Comparison of ENCODE assay signal across 8 cellular contexts in genomic region chr1:25247829-25248754, GRCh38. TPM values are rescaled to one million over a fixed set of nuclear protein-coding genes. Genes with fewer than 3 reads are reported as not detected.
DNase-seq lines count a peak whose midpoint lies in the region; ATAC-seq, FAIRE-seq and TF ChIP-seq lines count a peak whose summit lies in the region.

No MANE protein-coding gene starts in this region.

- intact Hi-C loops in activated T-helper 1 cell treated with anti-CD3 and anti-CD28 coated beads, Interleukin-12 subunit alpha, Interleukin-12 subunit beta, Interleukin-2, Interleukin-4 antibody, amounts not matched to agents 30 ng/mL and 10 ng/mL and 1 ng/mL, durations not matched to agents 14 hours and 24 hours and 36 hours (cut with micrococcal nuclease): loop anchor here (1.0 to 10.0 kb wide), 12 partner anchors 9 to 1987 kb away; partner anchors contain the start of genes MACO1, PAFAH2, RCAN3 and SRRM1

- FAIRE-seq in keratinocyte (lab: Jason Lieb, UNC): no peak

- peak overlapping the region; percentile 95 for H3K4me2 ChIP-seq in keratinocyte (ENCODE audit: control insufficient read depth, extremely low read depth, insufficient read depth, low read depth, low read length)

- no peak for TF ChIP-seq EP300 in tibial nerve (IDR thresholded peaks at IDR 0.05)

- peaks cover 9 to 19% of the 10 kb centered on the region in 2 experiments for H3K36me3 ChIP-seq in keratinocyte (ENCODE audit: control insufficient read depth in 2 of 2, extremely low read depth in 1 of 2, insufficient read depth in 2 of 2, low read length in 2 of 2)
- peaks cover 2 to 26% (median 9%) of the 10 kb centered on the region in 3 donors for H3K36me3 ChIP-seq in tibial nerve

- WGBS in tibial nerve, 2 donors: 26 to 27% methylated on average over 26 to 29 of the region's 30 CpGs

- peak overlapping the region; percentile 92 for H3K4me3 Mint-ChIP-seq in activated T-helper 1 cell treated with anti-CD3 and anti-CD28 coated beads, Interleukin-12 subunit alpha, Interleukin-12 subunit beta, Interleukin-2, Interleukin-4 antibody, amounts not matched to agents 30 ng/mL and 10 ng/mL and 1 ng/mL, durations not matched to agents 14 hours and 24 hours and 36 hours

- peaks cover 32% of the 10 kb centered on the region for H3K79me2 ChIP-seq in keratinocyte (ENCODE audit: control insufficient read depth, insufficient read depth, low read length)

- peaks cover 14% of the 10 kb centered on the region for H3K4me1 ChIP-seq in keratinocyte (ENCODE audit: control insufficient read depth, extremely low read depth, insufficient read depth, low read length)
- peaks cover 0 to 33% (median 15%) of the 10 kb centered on the region in 4 donors for H3K4me1 ChIP-seq in tibial nerve

- H3K27ac ChIP-seq in keratinocyte (ENCODE audit: control insufficient read depth, insufficient read depth, low read length) (peak overlapping the region; percentile 93), tibial nerve (peak overlapping the region; percentile 93 to 100 (median 98))

- dilution Hi-C loops in keratinocyte (cut with MboI; ENCODE audit: extremely low pct_ligation_motif_present, low sequenced_read_pairs): no loop called here

- no peaks in the 10 kb centered on the region for H3K9me3 ChIP-seq in keratinocyte (ENCODE audit: control insufficient read depth, low read depth, low read length)
- no peaks in the 10 kb centered on the region for H3K9me3 ChIP-seq in tibial nerve

- no peaks in the 10 kb centered on the region for H3K27me3 ChIP-seq in keratinocyte (ENCODE audit: control insufficient read depth, extremely low read depth, insufficient read depth, low read length)
- H3K27me3 ChIP-seq in tibial nerve: no peaks in the 10 kb centered on the region

- peaks cover 38% of the 10 kb centered on the region for H3K36me3 Mint-ChIP-seq in activated T-helper 1 cell treated with anti-CD3 and anti-CD28 coated beads, Interleukin-12 subunit alpha, Interleukin-12 subunit beta, Interleukin-2, Interleukin-4 antibody, amounts not matched to agents 30 ng/mL and 10 ng/mL and 1 ng/mL, durations not matched to agents 14 hours and 24 hours and 36 hours (ENCODE audit: low read depth)

- no peaks in the 10 kb centered on the region for H3K9me3 Mint-ChIP-seq in activated T-helper 1 cell treated with anti-CD3 and anti-CD28 coated beads, Interleukin-12 subunit alpha, Interleukin-12 subunit beta, Interleukin-2, Interleukin-4 antibody, amounts not matched to agents 30 ng/mL and 10 ng/mL and 1 ng/mL, durations not matched to agents 14 hours and 24 hours and 36 hours

- H3K27ac Mint-ChIP-seq in activated T-helper 1 cell treated with anti-CD3 and anti-CD28 coated beads, Interleukin-12 subunit alpha, Interleukin-12 subunit beta, Interleukin-2, Interleukin-4 antibody, amounts not matched to agents 30 ng/mL and 10 ng/mL and 1 ng/mL, durations not matched to agents 14 hours and 24 hours and 36 hours: peak overlapping the region; percentile 77

- H3K9ac ChIP-seq in keratinocyte (ENCODE audit: control insufficient read depth, extremely low read depth, insufficient read depth, low read length): peak overlapping the region; percentile 97

- H3K27me3 Mint-ChIP-seq in activated T-helper 1 cell treated with anti-CD3 and anti-CD28 coated beads, Interleukin-12 subunit alpha, Interleukin-12 subunit beta, Interleukin-2, Interleukin-4 antibody, amounts not matched to agents 30 ng/mL and 10 ng/mL and 1 ng/mL, durations not matched to agents 14 hours and 24 hours and 36 hours (ENCODE audit: insufficient read depth): peaks cover 2% of the 10 kb centered on the region

- H2AFZ ChIP-seq in keratinocyte (ENCODE audit: control insufficient read depth, low read length): peak overlapping the region; percentile 91

- DNase-seq in GM12865 (ENCODE audit: low read depth): no peak
- no peak for DNase-seq in activated T-helper 1 cell treated with anti-CD3 and anti-CD28 coated beads, Interleukin-12 subunit alpha, Interleukin-12 subunit beta, Interleukin-2, Interleukin-4 antibody, amounts not matched to agents 30 ng/mL and 10 ng/mL and 1 ng/mL, durations not matched to agents 14 hours and 24 hours and 36 hours (ENCODE audit: low spot score)
- DNase-seq in keratinocyte (ENCODE audit: low read depth, low spot score): no peak
- DNase-seq in tibial nerve (ENCODE audit: low spot score in 2 of 2): no peak
- no peak for DNase-seq in DMS 273 treated with DMSO at 0.1 percent for 48 hours (lab: John Stamatoyannopoulos, UW)
- no peak for DNase-seq in NCI-H146 treated with DMSO at 0.1 percent for 48 hours (lab: John Stamatoyannopoulos, UW; ENCODE audit: unreplicated experiment)

- peaks cover 12% of the 10 kb centered on the region for H4K20me1 ChIP-seq in keratinocyte (ENCODE audit: control insufficient read depth, extremely low read depth, insufficient read depth, low read length)

- H3K4me3 ChIP-seq in GM12865 (ENCODE audit: low read depth, low read length) (peak overlapping the region; percentile 71), keratinocyte (ENCODE audit: control insufficient read depth in 2 of 3, extremely low read depth in 1 of 3, insufficient read depth in 2 of 3, low read depth in 1 of 3, low read length in 3 of 3) (peak overlapping the region; percentile 77 to 100 (median 97)), tibial nerve (peak overlapping the region; percentile 65 to 90 (median 78))

- H3K9me1 ChIP-seq in keratinocyte (ENCODE audit: control insufficient read depth, extremely low read depth, insufficient read depth, low read length): no peaks in the 10 kb centered on the region

- TF ChIP-seq CTCF in GM12865 (IDR thresholded peaks at IDR 0.05; ENCODE audit: insufficient read depth, low read depth, low read length, missing control alignments) (no peak), keratinocyte (optimal IDR thresholded peaks at IDR 0.05 in 1 of 3, IDR thresholded peaks at IDR 0.05 in 1 of 3, conservative IDR thresholded peaks at IDR 0.05 in 1 of 3; ENCODE audit: extremely low read depth in 1 of 3, insufficient read depth in 2 of 3, low read length in 3 of 3) (no peak), tibial nerve (IDR thresholded peaks at IDR 0.05) (no peak)

- ATAC-seq in HG02678 (IDR thresholded peaks at IDR 0.05; ENCODE audit: unreplicated experiment) (peak; percentile 41), HG03520 (IDR thresholded peaks at IDR 0.05; ENCODE audit: unreplicated experiment) (no peak)

- TF ChIP-seq POLR2A in tibial nerve (IDR thresholded peaks at IDR 0.05): no peak

- peaks cover 42% of the 10 kb centered on the region for H3K4me1 Mint-ChIP-seq in activated T-helper 1 cell treated with anti-CD3 and anti-CD28 coated beads, Interleukin-12 subunit alpha, Interleukin-12 subunit beta, Interleukin-2, Interleukin-4 antibody, amounts not matched to agents 30 ng/mL and 10 ng/mL and 1 ng/mL, durations not matched to agents 14 hours and 24 hours and 36 hours (ENCODE audit: low read depth)

RNA-seq across cellular contexts. Expression of gene RSRP1, which starts 0.8 kb away (rescaled TPM):
- 123 and 129 TPM in 2 replicates for total RNA-seq in activated T-helper 1 cell treated with anti-CD3 and anti-CD28 coated beads, Interleukin-12 subunit alpha, Interleukin-12 subunit beta, Interleukin-2, Interleukin-4 antibody, amounts not matched to agents 30 ng/mL and 10 ng/mL and 1 ng/mL, durations not matched to agents 14 hours and 24 hours and 36 hours
- 23.4 to 71.2 TPM (median 47.6 TPM) in 3 replicates for polyA plus RNA-seq in keratinocyte
- polyA plus RNA-seq in keratinocyte (2011; ENCODE audit: low read depth): 222 TPM
- polyA plus RNA-seq in keratinocyte (2011; cell fraction: cytosol; rRNA removed): 4.1 and 6.7 TPM in 2 replicates
- 195 and 236 TPM in 2 replicates for polyA plus RNA-seq in keratinocyte (2011; cell fraction: nucleus; rRNA removed)
- polyA plus RNA-seq in keratinocyte (2012; ENCODE audit: low replicate concordance): 16.6 and 73.3 TPM in 2 replicates
- 12.7 to 51.5 TPM (median 35.9 TPM) in 3 replicates for polyA minus RNA-seq in keratinocyte
- 12.3 TPM for polyA minus RNA-seq in keratinocyte (2011; cell fraction: cytosol; rRNA and poly(A)+ RNA removed)
- 71.4 and 90.7 TPM in 2 replicates for polyA minus RNA-seq in keratinocyte (2011; cell fraction: nucleus; rRNA and poly(A)+ RNA removed)
- 100 to 1,000 TPM; 169 to 191 (median 178) TPM for total RNA-seq in tibial nerve

RNA-seq across cellular contexts. Expression of gene SYF2, which starts 15.8 kb away (rescaled TPM):
- 40.7 and 41.4 TPM in 2 replicates for total RNA-seq in activated T-helper 1 cell treated with anti-CD3 and anti-CD28 coated beads, Interleukin-12 subunit alpha, Interleukin-12 subunit beta, Interleukin-2, Interleukin-4 antibody, amounts not matched to agents 30 ng/mL and 10 ng/mL and 1 ng/mL, durations not matched to agents 14 hours and 24 hours and 36 hours
- polyA plus RNA-seq in keratinocyte: 19.3 to 31.8 TPM (median 20.6 TPM) in 3 replicates
- polyA plus RNA-seq in keratinocyte (2011; ENCODE audit: low read depth): 176 TPM
- 19.3 and 36.1 TPM in 2 replicates for polyA plus RNA-seq in keratinocyte (2011; cell fraction: cytosol; rRNA removed)
- 14.8 and 23.5 TPM in 2 replicates for polyA plus RNA-seq in keratinocyte (2011; cell fraction: nucleus; rRNA removed)
- 27.8 and 63.5 TPM in 2 replicates for polyA plus RNA-seq in keratinocyte (2012; ENCODE audit: low replicate concordance)
- 1.6 to 5.3 TPM in 2 of 3 replicates, not detected in the other for polyA minus RNA-seq in keratinocyte
- polyA minus RNA-seq in keratinocyte (2011; cell fraction: cytosol; rRNA and poly(A)+ RNA removed): 9.0 TPM
- polyA minus RNA-seq in keratinocyte (2011; cell fraction: nucleus; rRNA and poly(A)+ RNA removed): 3.3 and 7.8 TPM in 2 replicates
- total RNA-seq in tibial nerve: 10 to 100 TPM; 32.7 to 52.2 (median 43.7) TPM

RNA-seq across cellular contexts. Expression of gene RHD, which starts 24.2 kb away (rescaled TPM):
- not detected in 2 replicates for total RNA-seq in activated T-helper 1 cell treated with anti-CD3 and anti-CD28 coated beads, Interleukin-12 subunit alpha, Interleukin-12 subunit beta, Interleukin-2, Interleukin-4 antibody, amounts not matched to agents 30 ng/mL and 10 ng/mL and 1 ng/mL, durations not matched to agents 14 hours and 24 hours and 36 hours
- polyA plus RNA-seq in keratinocyte: not detected in 3 replicates
- polyA plus RNA-seq in keratinocyte (2011; ENCODE audit: low read depth): not detected
- polyA plus RNA-seq in keratinocyte (2011; cell fraction: cytosol; rRNA removed): not detected in 2 replicates
- not detected in 2 replicates for polyA plus RNA-seq in keratinocyte (2011; cell fraction: nucleus; rRNA removed)
- 0.06 TPM in 1 of 2 replicates, not detected in the other for polyA plus RNA-seq in keratinocyte (2012; ENCODE audit: low replicate concordance)
- polyA minus RNA-seq in keratinocyte: not detected in 3 replicates
- not detected for polyA minus RNA-seq in keratinocyte (2011; cell fraction: cytosol; rRNA and poly(A)+ RNA removed)
- polyA minus RNA-seq in keratinocyte (2011; cell fraction: nucleus; rRNA and poly(A)+ RNA removed): not detected in 2 replicates
- not detected for total RNA-seq in tibial nerve
